Comparison of ENCODE assay signal across 8 cellular contexts in genomic region chr5:107669543-107670027, GRCh38. TPM values are rescaled to one million over a fixed set of nuclear protein-coding genes. Genes with fewer than 3 reads are reported as not detected.
DNase-seq lines count a peak whose midpoint lies in the region; ATAC-seq and TF ChIP-seq lines count a peak whose summit lies in the region.

No MANE protein-coding gene starts in this region.

- TF ChIP-seq CTCF in GM06990 (IDR thresholded peaks at IDR 0.05; ENCODE audit: insufficient read depth, low read length, poor library complexity, severe bottlenecking) (no peak), mammary epithelial cell (conservative IDR thresholded peaks at IDR 0.05 in 1 of 2, IDR thresholded peaks at IDR 0.05 in 1 of 2; ENCODE audit: extremely low read depth in 1 of 2, insufficient read depth in 1 of 2, low read depth in 1 of 2, low read length in 2 of 2) (no peak)

- no peak overlapping the region for H3K27ac Mint-ChIP-seq in stimulated activated effector memory CD8-positive, alpha-beta T cell treated with anti-CD3 and anti-CD28 coated beads, Interleukin-12 subunit alpha, Interleukin-12 subunit beta, amount 100 ng/mL, for 72 hours

- H3K36me3 Mint-ChIP-seq in stimulated activated effector memory CD8-positive, alpha-beta T cell treated with anti-CD3 and anti-CD28 coated beads, Interleukin-12 subunit alpha, Interleukin-12 subunit beta, amount 100 ng/mL, for 72 hours: no peaks in the 10 kb centered on the region

- no TSS peak for BruUV-seq in mammary epithelial cell (replicated peaks; lab: Mats Ljungman, UMichigan)

- ATAC-seq in stimulated activated effector memory CD8-positive, alpha-beta T cell treated with anti-CD3 and anti-CD28 coated beads, Interleukin-12 subunit alpha, Interleukin-12 subunit beta, amount 100 ng/mL, for 72 hours: no peak
- no peak for ATAC-seq in GM21360 (IDR thresholded peaks at IDR 0.05; ENCODE audit: unreplicated experiment)
- no peak for ATAC-seq in GM18868 (IDR thresholded peaks at IDR 0.05; ENCODE audit: unreplicated experiment)

- no peaks in the 10 kb centered on the region for H4K20me1 ChIP-seq in mammary epithelial cell (ENCODE audit: insufficient read depth, low read length)

- no peaks in the 10 kb centered on the region for H3K9me3 ChIP-seq in mammary epithelial cell (replicated peaks; ENCODE audit: insufficient read depth, low read length)

- dilution Hi-C loops in mammary epithelial cell (cut with HindIII; ENCODE audit: low sequenced_read_pairs): loop anchor here (5.0 to 25.0 kb wide), 2 partner anchors 92 to 207 kb away; no protein-coding TSS in a partner anchor

- H3K27ac ChIP-seq in mammary epithelial cell (ENCODE audit: insufficient read depth, low read depth, low read length): peak overlapping the region; percentile 87

- H3K4me2 ChIP-seq in mammary epithelial cell (ENCODE audit: insufficient read depth, low read depth, low read length): peak overlapping the region; percentile 92

- intact Hi-C loops in mammary epithelial cell (cut with micrococcal nuclease): loop anchor here (5.0 to 10.0 kb wide), 5 partner anchors 112 to 1215 kb away; no protein-coding TSS in a partner anchor

- H3K27me3 ChIP-seq in GM06990 (replicated peaks; ENCODE audit: control insufficient read depth, insufficient read depth, low read length) (no peaks in the 10 kb centered on the region), mammary epithelial cell (ENCODE audit: insufficient read depth, low read length) (no peaks in the 10 kb centered on the region)

- in situ Hi-C loops in mammary epithelial cell (cut with MboI; ENCODE audit: low sequenced_read_pairs in 2 of 2): loop anchor here in 1 of 2 donors (5.0 to 25.0 kb wide), 4 partner anchors 92 to 385 kb away; no protein-coding TSS in a partner anchor

- peak overlapping the region; percentile 89 for H3K9ac ChIP-seq in mammary epithelial cell (ENCODE audit: insufficient read depth, low read length)

- WGBS in mammary epithelial cell (ENCODE audit: low coverage, missing lambda C conversion rate): 0% methylated on average over 16 of the region's 39 CpGs

- H3K4me1 Mint-ChIP-seq in stimulated activated effector memory CD8-positive, alpha-beta T cell treated with anti-CD3 and anti-CD28 coated beads, Interleukin-12 subunit alpha, Interleukin-12 subunit beta, amount 100 ng/mL, for 72 hours: peaks cover 31% of the 10 kb centered on the region

- peak overlapping the region; percentile 81 for H2AFZ ChIP-seq in mammary epithelial cell (ENCODE audit: low read depth, low read length)

- TF ChIP-seq POLR2A in erythroblast (IDR thresholded peaks at IDR 0.05; ENCODE audit: low read length): no peak

- H3K9me3 Mint-ChIP-seq in stimulated activated effector memory CD8-positive, alpha-beta T cell treated with anti-CD3 and anti-CD28 coated beads, Interleukin-12 subunit alpha, Interleukin-12 subunit beta, amount 100 ng/mL, for 72 hours: no peaks in the 10 kb centered on the region

- H3K4me3 Mint-ChIP-seq in stimulated activated effector memory CD8-positive, alpha-beta T cell treated with anti-CD3 and anti-CD28 coated beads, Interleukin-12 subunit alpha, Interleukin-12 subunit beta, amount 100 ng/mL, for 72 hours: peak overlapping the region; percentile 75

- peak overlapping the region; percentile 73 for H3K4me3 ChIP-seq in GM06990 (replicated peaks; ENCODE audit: low read depth, low read length)
- peak overlapping the region; percentile 75 to 92 (median 84) for H3K4me3 ChIP-seq in mammary epithelial cell (replicated peaks in 1 of 3; ENCODE audit: insufficient read depth in 1 of 3, low read depth in 2 of 3, low read length in 3 of 3)

- CTCF ChIA-PET in mammary epithelial cell (lab: Charles Lee; ENCODE audit: low non-redundant PET): no interaction called here

- H3K79me2 ChIP-seq in mammary epithelial cell (ENCODE audit: insufficient read depth, low read length): peaks cover 71% of the 10 kb centered on the region

- DNase-seq in GM06990 (ENCODE audit: extremely low read depth, insufficient read length): peak; percentile 52
- DNase-seq in NCI-H446 (lab: John Stamatoyannopoulos, UW): peak; percentile 64 to 88
- peak; percentile 55 for DNase-seq in mammary epithelial cell
- peak; percentile 76 for DNase-seq in islet precursor cell
- no peak for DNase-seq in stimulated activated effector memory CD8-positive, alpha-beta T cell treated with anti-CD3 and anti-CD28 coated beads, Interleukin-12 subunit alpha, Interleukin-12 subunit beta, amount 100 ng/mL, for 72 hours (ENCODE audit: low spot score in 2 of 2)
- no peak for DNase-seq in erythroblast (lab: John Stamatoyannopoulos, UW)

- peaks cover 20% of the 10 kb centered on the region for H3K4me1 ChIP-seq in mammary epithelial cell (ENCODE audit: insufficient read depth, low read length)

- H3K36me3 ChIP-seq in GM06990 (ENCODE audit: control insufficient read depth, insufficient read depth, low read length) (no peaks in the 10 kb centered on the region), mammary epithelial cell (ENCODE audit: insufficient read depth, low read length) (peaks cover under 1% of the 10 kb centered on the region)

RNA-seq across cellular contexts. Expression of gene EFNA5, which starts 1.2 kb away (rescaled TPM):
- total RNA-seq in mammary epithelial cell: 10 to 100 TPM; 21.6 to 27.8 TPM
- 7.5 TPM for polyA plus RNA-seq in mammary epithelial cell
- polyA minus RNA-seq in mammary epithelial cell: 159 TPM

Comparison
In these comparisons a context has a peak if more than half of its experiments do, and no peak if none do; other contexts are left out.
1. DNase-seq: peak in GM06990 (single experiment), NCI-H446 (2 of 2), mammary epithelial cell (single experiment) and islet precursor cell (single experiment); none in stimulated activated effector memory CD8-positive, alpha-beta T cell treated with anti-CD3 and anti-CD28 coated beads, Interleukin-12 subunit alpha, Interleukin-12 subunit beta, amount 100 ng/mL, for 72 hours (0 of 2) and erythroblast (0 of 2).